Comparison of ENCODE assay signal across 18 cellular contexts in genomic region chrX:23331701-23332100, GRCh38. TPM values are rescaled to one million over a fixed set of nuclear protein-coding genes. Genes with fewer than 3 reads are reported as not detected.
DNase-seq lines count a peak whose midpoint lies in the region; FAIRE-seq and TF ChIP-seq lines count a peak whose summit lies in the region.
"Had no signal": no experiment of that assay in that cellular context is flagged by ENCODE, and none has a peak within 500 bp of the region (broad histone marks: within the 10 kb centered on the region; RNA-seq: fewer than 3 reads in every experiment).

No MANE protein-coding gene starts in this region.

- no peak overlapping the region for H3K14ac ChIP-seq in H9 (ENCODE audit: insufficient read depth, low read length)

- H3K4ac ChIP-seq in H9 (ENCODE audit: low read depth, low read length): no peak overlapping the region

- peak overlapping the region; percentile 11 for H3K4me3 ChIP-seq in rectal smooth muscle tissue (ENCODE audit: low read length)
- H3K4me3 ChIP-seq: lung had no signal

- no peak overlapping the region for H2BK5ac ChIP-seq in H9 (ENCODE audit: insufficient read length, low read length)

- no peak overlapping the region for H4K8ac ChIP-seq in H9 (replicated peaks; ENCODE audit: insufficient read length, low read depth, low read length)

- peak overlapping the region; percentile 73 to 91 for H3K4me3 Mint-ChIP-seq in H9
- H3K4me3 Mint-ChIP-seq: activated CD4-positive, alpha-beta memory T cell treated with anti-CD3 and anti-CD28 coated beads for 36 hours; natural killer cell had no signal

- no peaks in the 10 kb centered on the region for H3K79me2 ChIP-seq in H9 (ENCODE audit: insufficient read depth, low read length)

- peaks cover 7% of the 10 kb centered on the region; the same call in 1 of the 2 replicates for H3K27me3 ChIP-seq in H9 (ENCODE audit: insufficient read depth, low read length)
- peaks cover 10% of the 10 kb centered on the region for H3K27me3 ChIP-seq in rectal smooth muscle tissue (ENCODE audit: control insufficient read depth, insufficient read depth, low read length)

- H4K5ac ChIP-seq in H9 (ENCODE audit: insufficient read length, low read depth, low read length): no peak overlapping the region

- H3K36me3 ChIP-seq in rectal smooth muscle tissue (ENCODE audit: control insufficient read depth, insufficient read depth, low read length): no peaks in the 10 kb centered on the region

- H3K4me1 Mint-ChIP-seq in H9: peaks cover 27 to 28% of the 10 kb centered on the region in 2 experiments

- H2AFZ ChIP-seq in H9 (ENCODE audit: low read length): no peak overlapping the region

- H3K23me2 ChIP-seq in H9 (ENCODE audit: insufficient read length, low read depth, low read length, poor library complexity, severe bottlenecking): peaks cover 37% of the 10 kb centered on the region

- no peak for FAIRE-seq in GM12892 (lab: Jason Lieb, UNC)

- peaks cover 62% of the 10 kb centered on the region for H3K27me3 Mint-ChIP-seq in H9 (ENCODE audit: low read depth)

- no CpG with 5 or more reads among the region's 11 CpGs for WGBS in H9 (ENCODE audit: extremely low coverage, insufficient read length, low lambda C conversion rate)

- H3K9me3 ChIP-seq in H9 (ENCODE audit: control insufficient read depth, low read depth, low read length): no peaks in the 10 kb centered on the region

- no peak overlapping the region for H2AK5ac ChIP-seq in H9 (ENCODE audit: insufficient read length, low read length)

- H3K27ac Mint-ChIP-seq in H9: no peak overlapping the region
- H3K27ac Mint-ChIP-seq: activated CD4-positive, alpha-beta memory T cell treated with anti-CD3 and anti-CD28 coated beads for 36 hours; activated naive CD8-positive, alpha-beta T cell treated with anti-CD3 and anti-CD28 coated beads, Interleukin-2, amount 10 ng/mL, durations not matched to agents 7 days and 5 days; effector memory CD8-positive, alpha-beta T cell; natural killer cell had no signal

- peak overlapping the region; percentile 98 for H3K4me2 ChIP-seq in H9 (ENCODE audit: insufficient read depth, insufficient read length, low read length)

- no peaks in the 10 kb centered on the region for H4K20me1 ChIP-seq in H9 (ENCODE audit: control insufficient read depth, insufficient read depth, insufficient read length)

- no peak overlapping the region for H2BK120ac ChIP-seq in H9 (ENCODE audit: low read depth, low read length, poor library complexity, severe bottlenecking)

- H3K23ac ChIP-seq in H9 (ENCODE audit: insufficient read length, low read depth, low read length): no peak overlapping the region

- no peaks in the 10 kb centered on the region for H3K36me3 Mint-ChIP-seq in H9 (ENCODE audit: insufficient read depth in 1 of 3, low read depth in 3 of 3)
- H3K36me3 Mint-ChIP-seq: activated CD4-positive, alpha-beta memory T cell treated with anti-CD3 and anti-CD28 coated beads for 36 hours; activated naive CD8-positive, alpha-beta T cell treated with anti-CD3 and anti-CD28 coated beads, Interleukin-2, amount 10 ng/mL, durations not matched to agents 7 days and 5 days; natural killer cell had no signal

- H3T11ph ChIP-seq in H9 (ENCODE audit: low read length): no peak overlapping the region

- H3K79me1 ChIP-seq in H9 (ENCODE audit: insufficient read depth, low read depth, low read length, poor library complexity, severe bottlenecking): no peaks in the 10 kb centered on the region

- H2BK20ac ChIP-seq in H9 (ENCODE audit: low read depth, low read length, poor library complexity, severe bottlenecking): no peak overlapping the region

- DNase-seq in H9 (peak; percentile 51), cerebellar cortex (ENCODE audit: low spot score) (peak; percentile 32), iPS-NIHi11 (ENCODE audit: low spot score) (peak; percentile 6), SW480 (ENCODE audit: low spot score) (no peak), NCI-H1105 treated with DMSO at 0.1 percent for 48 hours (lab: John Stamatoyannopoulos, UW) (no peak), GM12892 (ENCODE audit: insufficient read length) (no peak)
- DNase-seq: activated naive CD8-positive, alpha-beta T cell treated with anti-CD3 and anti-CD28 coated beads, Interleukin-2, amount 10 ng/mL, durations not matched to agents 7 days and 5 days; DMS153; effector memory CD8-positive, alpha-beta T cell; natural killer cell; NCI-H187; NCI-H510A treated with DMSO at 0.1 percent for 48 hours; stimulated activated CD4-positive, alpha-beta T cell treated with anti-CD3 and anti-CD28 coated beads, Interleukin-2, amount 100 ng/mL, for 48 hours had no signal

- TF ChIP-seq CTCF in H9 (conservative IDR thresholded peaks at IDR 0.05): no peak

- H2BK12ac ChIP-seq in H9 (ENCODE audit: insufficient read length, low read depth, low read length): no peak overlapping the region

- TF ChIP-seq POLR2A in GM12892 (IDR thresholded peaks at IDR 0.05; ENCODE audit: low read depth, low read length): no peak

- H3K27ac ChIP-seq in H9 (ENCODE audit: insufficient read length, low read depth, low read length) (no peak overlapping the region), rectal smooth muscle tissue (ENCODE audit: low read depth, low read length) (no peak overlapping the region)
- H3K27ac ChIP-seq: C4-2B, SK-N-MC had no signal

- H2BK15ac ChIP-seq in H9 (ENCODE audit: low read depth, low read length): no peak overlapping the region

- H3K9ac ChIP-seq in H9 (ENCODE audit: extremely low read depth, insufficient read length, low read length) (no peak overlapping the region), rectal smooth muscle tissue (ENCODE audit: low read length) (no peak overlapping the region)

- no peak overlapping the region for H3K56ac ChIP-seq in H9 (ENCODE audit: insufficient read length, low read depth, low read length)

- no peak overlapping the region for H3K18ac ChIP-seq in H9 (ENCODE audit: insufficient read length, low read depth, low read length)

- no peak overlapping the region for H4K91ac ChIP-seq in H9 (ENCODE audit: insufficient read length, low read depth, low read length)

- peaks cover 2 to 4% of the 10 kb centered on the region in 2 experiments; a peak in 2 of 5 replicates for H3K9me3 Mint-ChIP-seq in H9
- H3K9me3 Mint-ChIP-seq: activated CD4-positive, alpha-beta memory T cell treated with anti-CD3 and anti-CD28 coated beads for 36 hours; activated naive CD8-positive, alpha-beta T cell treated with anti-CD3 and anti-CD28 coated beads, Interleukin-2, amount 10 ng/mL, durations not matched to agents 7 days and 5 days; effector memory CD8-positive, alpha-beta T cell; natural killer cell had no signal

- H3K4me1 ChIP-seq in H9 (ENCODE audit: insufficient read depth, low read length) (no peaks in the 10 kb centered on the region; the same call in 1 of the 2 replicates), rectal smooth muscle tissue (ENCODE audit: control insufficient read depth, insufficient read depth, low read length) (no peaks in the 10 kb centered on the region)

RNA-seq across cellular contexts. Expression of gene PTCHD1, which starts 2.9 kb away (rescaled TPM):
- 1.4 and 2.3 TPM in 2 replicates for total RNA-seq in H9 (2021)
- not detected for polyA plus RNA-seq in GM12892 (2012; ENCODE audit: missing spikeins)
- total RNA-seq: activated CD4-positive, alpha-beta memory T cell treated with anti-CD3 and anti-CD28 coated beads for 36 hours; activated naive CD8-positive, alpha-beta T cell treated with anti-CD3 and anti-CD28 coated beads, Interleukin-2, amount 10 ng/mL, durations not matched to agents 7 days and 5 days; natural killer cell had no signal

Comparison
In these comparisons a context has a peak if more than half of its experiments do, and no peak if none do; other contexts are left out.
1. DNase-seq: peak in H9 (single experiment), cerebellar cortex (single experiment) and iPS-NIHi11 (single experiment); none in SW480 (single experiment), NCI-H1105 treated with DMSO at 0.1 percent for 48 hours (single experiment) and GM12892 (single experiment).